ENCODE assay signal across 1 cellular context in the genomic region with DNA sequence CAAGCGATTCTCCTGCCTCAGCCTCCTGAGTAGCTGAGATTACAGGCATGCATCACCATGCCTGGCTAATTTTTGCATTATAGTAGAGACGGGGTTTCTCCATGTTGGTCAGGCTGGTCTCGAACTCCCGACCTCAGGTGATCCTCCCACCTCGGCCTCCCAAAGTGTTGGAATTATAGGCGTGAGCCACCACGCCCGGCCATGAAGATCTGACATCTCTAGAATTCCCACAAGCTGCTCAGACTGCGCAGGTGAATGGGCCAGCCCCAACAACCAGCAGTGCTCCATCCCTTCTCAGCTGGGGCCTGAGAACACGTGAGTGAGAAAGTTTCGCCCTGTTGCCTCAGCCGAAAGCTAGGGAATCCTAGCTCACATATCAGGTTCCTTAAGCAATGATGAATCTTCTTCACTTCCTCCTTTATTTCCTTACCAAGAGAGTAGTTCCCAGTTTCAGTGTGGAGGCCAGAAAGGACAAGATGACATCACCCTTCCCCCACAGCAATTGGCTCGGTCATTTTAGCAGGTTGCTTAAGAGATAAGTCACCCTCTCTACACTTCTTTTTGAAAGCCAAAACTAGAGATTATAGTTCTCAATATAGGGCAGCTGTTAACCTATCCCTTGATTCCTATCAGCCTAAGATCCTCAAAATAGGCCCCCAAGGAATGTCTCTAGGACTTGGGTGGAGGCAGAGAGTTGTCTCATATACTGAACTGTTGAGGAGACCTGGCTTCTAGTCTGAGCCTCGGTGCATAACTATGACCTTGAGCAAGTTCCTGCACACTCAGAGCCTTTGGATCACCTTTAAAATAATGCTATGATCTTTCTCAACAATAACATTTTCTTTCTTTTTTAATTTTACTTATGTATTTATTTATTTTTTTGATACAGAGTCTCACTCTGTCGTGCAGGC.
TF ChIP-seq lines count a peak whose summit lies in the region.

No MANE protein-coding gene starts in this region.

TF ChIP-seq in K562, 482 proteins besides CTCF, POLR2A, EP300 and RAD21 (continued from another document):
- TF ChIP-seq GTF3C2 (IDR thresholded peaks at IDR 0.05; ENCODE audit: borderline replicate concordance, extremely low read depth, insufficient read length) (no peak), ETV1 (tag; conservative IDR thresholded peaks at IDR 0.05; ENCODE audit: low read depth) (peak; percentile 81), ARID1B (IDR thresholded peaks at IDR 0.05) (peak; percentile 82), PTTG1 (tag; IDR thresholded peaks at IDR 0.05; ENCODE audit: low read depth) (peak; percentile 69), NFIC (IDR thresholded peaks at IDR 0.05) (no peak), ZNF318 (IDR thresholded peaks at IDR 0.05; ENCODE audit: borderline replicate concordance in 1 of 2, low read depth in 1 of 2) (peak in 1 of 2 experiments; percentile 97; a peak in 2 of 4 replicates), ZNF395 (CRISPR knock-in tag; IDR thresholded peaks at IDR 0.05) (no peak), TARDBP (IDR thresholded peaks at IDR 0.05) (no peak), TEAD1 (CRISPR knock-in tag; IDR thresholded peaks at IDR 0.05) (peak in 1 of 2 experiments; percentile 88; a peak in 1 of 4 replicates), HDAC2 (IDR thresholded peaks at IDR 0.05) (peak; percentile 67; the same call in 1 of the 2 replicates), ELF1 (tag; IDR thresholded peaks at IDR 0.05) (peak; percentile 59; the same call in 1 of the 2 replicates), CBFA2T2 (conservative IDR thresholded peaks at IDR 0.05) (0 out of 2 replicates have a peak, but pooled peaks have one; percentile 7), SMARCE1 (IDR thresholded peaks at IDR 0.05) (peak; percentile 79; the same call in 1 of the 2 replicates), TFAP4 (CRISPR knock-in tag; IDR thresholded peaks at IDR 0.05; ENCODE audit: borderline replicate concordance) (peak; percentile 99), ZNF589 (CRISPR knock-in tag; IDR thresholded peaks at IDR 0.05; ENCODE audit: low read depth) (peak; percentile 74; the same call in 1 of the 2 replicates)
